25 cellular contexts compared by ENCODE assay signal in the genomic region with DNA sequence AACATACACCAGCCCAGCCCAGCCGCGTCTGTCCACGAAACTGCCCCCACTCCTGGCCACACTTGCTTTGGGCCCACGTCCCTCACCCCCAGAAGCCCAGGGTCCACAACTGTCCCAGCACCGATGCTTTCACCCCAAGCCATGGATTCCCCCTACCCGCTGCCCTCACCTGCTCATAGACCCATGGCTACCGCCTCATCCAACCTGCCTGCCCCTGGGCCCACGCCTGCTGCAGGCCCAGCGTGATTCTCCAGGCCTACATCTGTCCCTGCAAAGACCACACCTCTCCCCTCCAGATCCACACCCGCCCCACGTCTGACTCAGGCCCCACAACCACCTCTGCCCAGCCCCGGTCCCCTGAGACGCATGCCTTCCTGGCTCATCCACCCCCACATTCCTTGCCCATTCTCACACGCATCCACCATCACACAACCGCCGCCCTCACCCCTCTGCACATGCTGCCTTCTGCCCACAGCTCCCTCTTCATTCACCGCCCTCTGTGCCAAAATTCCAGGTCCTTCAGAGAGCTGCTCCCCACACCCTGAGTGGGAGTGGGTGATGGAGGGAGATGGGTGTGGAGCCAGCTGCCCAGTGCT.
DNase-seq lines count a peak whose midpoint lies in the region; ATAC-seq and TF ChIP-seq lines count a peak whose summit lies in the region.
"Had no signal": no experiment of that assay in that cellular context is flagged by ENCODE, and none has a peak within 500 bp of the region (broad histone marks: within the 10 kb centered on the region; RNA-seq: fewer than 3 reads in every experiment).

No MANE protein-coding gene starts in this region.

- TF ChIP-seq CTCF in omental fat pad (IDR thresholded peaks at IDR 0.05) (no peak), RWPE1 (conservative IDR thresholded peaks at IDR 0.05; ENCODE audit: low read depth) (no peak), GM20000 (IDR thresholded peaks at IDR 0.05; ENCODE audit: extremely low read depth, missing control alignments) (no peak)

- no peak overlapping the region for H3K27ac ChIP-seq in RWPE1
- H3K27ac ChIP-seq: cardiac muscle cell, esophagus muscularis mucosa, left ventricle myocardium inferior, testis had no signal

- CTCF ChIA-PET in RWPE1 (lab: Yijun Ruan, JAX) = interaction anchor here (0.6 kb wide), 1 partner anchor 476 kb away, joined by 3 read pairs; no protein-coding TSS in a partner anchor

- DNase-seq in EH (ENCODE audit: low read depth) = peak; percentile 10
- DNase-seq in NCI-H226 = peak; percentile 31
- peak; percentile 15 for DNase-seq in fibroblast of peridontal ligament (ENCODE audit: extremely low read depth)
- no peak for DNase-seq in omental fat pad (ENCODE audit: low spot score)
- no peak for DNase-seq in RWPE1 (ENCODE audit: low spot score)
- no peak for DNase-seq in activated effector memory CD4-positive, alpha-beta T cell treated with anti-CD3 and anti-CD28 coated beads, Interleukin-2, amount 50 U/mL, for 16 hours
- no peak for DNase-seq in GM20000 (ENCODE audit: low spot score)
- DNase-seq: activated B cell treated with CpG ODN at 0.5 μM for 24 hours; activated CD8-positive, alpha-beta memory T cell treated with anti-CD3 and anti-CD28 coated beads, Interleukin-2, amount 10 ng/mL, durations not matched to agents 7 days and 5 days; CD4-positive, CD25-positive, alpha-beta regulatory T cell; cortex of kidney; KG1; left ventricle myocardium inferior; mesendoderm; naive B cell; NCI-H1436; NCI-H2107; occipital lobe; PC-3; stimulated activated naive CD8-positive, alpha-beta T cell treated with anti-CD3 and anti-CD28 coated beads, Interleukin-15, Interleukin-2, amounts not matched to agents 100 U/mL and 50 U/mL, for 24 hours; testis had no signal

- ATAC-seq in omental fat pad (ENCODE audit: low FRiP score) = peak; percentile 57
- no peak for ATAC-seq in HG02678 (IDR thresholded peaks at IDR 0.05; ENCODE audit: unreplicated experiment)
- ATAC-seq: activated CD8-positive, alpha-beta memory T cell treated with anti-CD3 and anti-CD28 coated beads, Interleukin-2, amount 10 ng/mL, durations not matched to agents 7 days and 5 days; PC-3; Right ventricle myocardium inferior; stimulated activated naive CD8-positive, alpha-beta T cell treated with anti-CD3 and anti-CD28 coated beads, Interleukin-15, Interleukin-2, amounts not matched to agents 100 U/mL and 50 U/mL, for 24 hours had no signal

- POLR2A ChIA-PET in RWPE1 (lab: Yijun Ruan, JAX; ENCODE audit: low non-redundant PET) = no interaction called here

Comparison
In these comparisons a context has a peak if more than half of its experiments do, and no peak if none do; other contexts are left out.
1. DNase-seq: peak in EH (single experiment), NCI-H226 (single experiment) and fibroblast of peridontal ligament (single experiment); none in omental fat pad (single experiment), RWPE1 (single experiment), activated effector memory CD4-positive, alpha-beta T cell treated with anti-CD3 and anti-CD28 coated beads, Interleukin-2, amount 50 U/mL, for 16 hours (single experiment) and GM20000 (single experiment).